ENCODE assay signal across 16 cellular contexts in the genomic region with DNA sequence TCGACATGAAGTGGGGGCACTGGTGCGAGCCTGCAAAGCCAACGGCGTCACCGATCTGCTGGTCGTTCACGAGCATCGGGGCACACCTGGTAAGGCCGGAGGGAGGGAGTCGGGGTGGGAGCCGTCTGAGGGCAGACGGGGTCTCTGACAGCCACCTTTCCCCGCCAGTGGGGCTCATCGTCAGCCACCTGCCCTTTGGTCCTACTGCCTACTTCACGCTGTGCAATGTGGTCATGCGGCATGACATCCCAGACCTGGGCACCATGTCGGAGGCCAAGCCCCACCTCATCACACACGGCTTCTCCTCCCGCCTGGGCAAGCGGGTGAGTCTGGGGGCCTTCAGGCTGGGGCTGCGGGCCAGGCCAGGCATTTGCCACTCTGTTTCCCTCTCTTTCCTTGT. TPM values are rescaled to one million over a fixed set of nuclear protein-coding genes. Genes with fewer than 3 reads are reported as not detected.
DNase-seq lines count a peak whose midpoint lies in the region; ATAC-seq and TF ChIP-seq lines count a peak whose summit lies in the region.
"Had no signal": no experiment of that assay in that cellular context is flagged by ENCODE, and none has a peak within 500 bp of the region (broad histone marks: within the 10 kb centered on the region; RNA-seq: fewer than 3 reads in every experiment).

No MANE protein-coding gene starts in this region.

- TF ChIP-seq CTCF in Caco-2 (IDR thresholded peaks at IDR 0.05; ENCODE audit: insufficient read depth in 1 of 2, low read depth in 1 of 2, low read length in 1 of 2, severe bottlenecking in 1 of 2, unreplicated experiment in 1 of 2) (no peak), DOHH2 (IDR thresholded peaks at IDR 0.05; ENCODE audit: low read depth, low read length, poor library complexity, severe bottlenecking) (no peak), neural crest cell (conservative IDR thresholded peaks at IDR 0.05) (no peak)

- H4K20me1 ChIP-seq in DOHH2 (ENCODE audit: control insufficient read depth, insufficient read depth, low read depth, low read length), result no peaks in the 10 kb centered on the region

- H3K9me3 Mint-ChIP-seq in Caco-2 (ENCODE audit: unreplicated experiment), result no peaks in the 10 kb centered on the region
- no peaks in the 10 kb centered on the region for H3K9me3 Mint-ChIP-seq in activated T-helper 1 cell treated with anti-CD3 and anti-CD28 coated beads, Interleukin-12 subunit alpha, Interleukin-12 subunit beta, Interleukin-2, Interleukin-4 antibody, amounts not matched to agents 30 ng/mL and 10 ng/mL and 1 ng/mL, durations not matched to agents 14 hours and 24 hours and 36 hours
- H3K9me3 Mint-ChIP-seq in neural crest cell, result no peaks in the 10 kb centered on the region
- H3K9me3 Mint-ChIP-seq: CD4-positive, CD25-positive, alpha-beta regulatory T cell had no signal

- H3K4me1 Mint-ChIP-seq in Caco-2 (ENCODE audit: low read depth, unreplicated experiment) (peaks cover 6% of the 10 kb centered on the region), neural crest cell (peaks cover 15% of the 10 kb centered on the region)
- peaks cover 18% of the 10 kb centered on the region for H3K4me1 Mint-ChIP-seq in activated T-helper 1 cell treated with anti-CD3 and anti-CD28 coated beads, Interleukin-12 subunit alpha, Interleukin-12 subunit beta, Interleukin-2, Interleukin-4 antibody, amounts not matched to agents 30 ng/mL and 10 ng/mL and 1 ng/mL, durations not matched to agents 14 hours and 24 hours and 36 hours (ENCODE audit: low read depth)

- H3K4me3 Mint-ChIP-seq in Caco-2 (ENCODE audit: unreplicated experiment), result peak overlapping the region; percentile 24
- H3K4me3 Mint-ChIP-seq in activated T-helper 1 cell treated with anti-CD3 and anti-CD28 coated beads, Interleukin-12 subunit alpha, Interleukin-12 subunit beta, Interleukin-2, Interleukin-4 antibody, amounts not matched to agents 30 ng/mL and 10 ng/mL and 1 ng/mL, durations not matched to agents 14 hours and 24 hours and 36 hours, result peak overlapping the region; percentile 5
- H3K4me3 Mint-ChIP-seq in neural crest cell, result peak overlapping the region; percentile 66

- H3K27ac ChIP-seq in DOHH2 (ENCODE audit: low read depth, low read length), result peak overlapping the region; percentile 99

- intact Hi-C loops in Caco-2 (cut with micrococcal nuclease; ENCODE audit: unreplicated experiment), result no loop called here
- intact Hi-C loops in activated T-helper 1 cell treated with anti-CD3 and anti-CD28 coated beads, Interleukin-12 subunit alpha, Interleukin-12 subunit beta, Interleukin-2, Interleukin-4 antibody, amounts not matched to agents 30 ng/mL and 10 ng/mL and 1 ng/mL, durations not matched to agents 14 hours and 24 hours and 36 hours (cut with micrococcal nuclease), result loop anchor here (10.0 kb wide), 1 partner anchor 1339 kb away; no protein-coding TSS in a partner anchor

- H3K4me3 ChIP-seq in Caco-2 (ENCODE audit: low read depth, low read length) (no peak overlapping the region), DOHH2 (ENCODE audit: low read length) (peak overlapping the region; percentile 86)

- peaks cover 4% of the 10 kb centered on the region for H3K36me3 ChIP-seq in Caco-2 (ENCODE audit: control insufficient read depth, insufficient read depth, low read length)
- peaks cover 86% of the 10 kb centered on the region for H3K36me3 ChIP-seq in DOHH2 (ENCODE audit: control insufficient read depth, low read length)

- H3K9me3 ChIP-seq in Caco-2, result no peaks in the 10 kb centered on the region
- no peaks in the 10 kb centered on the region for H3K9me3 ChIP-seq in DOHH2 (ENCODE audit: control insufficient read depth, insufficient read depth, low read length)

- peak overlapping the region; percentile 97 for H3K4me2 ChIP-seq in DOHH2 (ENCODE audit: low read length)

- H3F3A ChIP-seq in DOHH2 (ENCODE audit: control insufficient read depth, insufficient read depth), result peaks cover 71% of the 10 kb centered on the region

- no TSS peak for BruUV-seq in Caco-2 (replicated peaks; lab: Mats Ljungman, UMichigan)

- no peak for ATAC-seq in HG03520 (IDR thresholded peaks at IDR 0.05; ENCODE audit: unreplicated experiment)
- ATAC-seq: Panc1, SK-N-SH treated with all-trans-retinoic acid at 6 μM for 48 hours had no signal

- CTCF ChIA-PET in Caco-2 (lab: Charles Lee), result no interaction called here

- H3K4me1 ChIP-seq in Caco-2, result peaks cover 3% of the 10 kb centered on the region
- peaks cover 71% of the 10 kb centered on the region for H3K4me1 ChIP-seq in DOHH2 (ENCODE audit: control insufficient read depth, low read length)

- H3K27ac Mint-ChIP-seq in Caco-2 (ENCODE audit: unreplicated experiment) (no peak overlapping the region), neural crest cell (ENCODE audit: unreplicated experiment) (no peak overlapping the region)
- no peak overlapping the region for H3K27ac Mint-ChIP-seq in activated T-helper 1 cell treated with anti-CD3 and anti-CD28 coated beads, Interleukin-12 subunit alpha, Interleukin-12 subunit beta, Interleukin-2, Interleukin-4 antibody, amounts not matched to agents 30 ng/mL and 10 ng/mL and 1 ng/mL, durations not matched to agents 14 hours and 24 hours and 36 hours
- H3K27ac Mint-ChIP-seq: CD4-positive, CD25-positive, alpha-beta regulatory T cell had no signal

- peaks cover 90% of the 10 kb centered on the region for H3K79me2 ChIP-seq in DOHH2 (ENCODE audit: control insufficient read depth, low read length)

- DNase-seq in Caco-2 (no peak), neural crest cell (ENCODE audit: low read depth, low spot score) (no peak), NCI-H2107 treated with DMSO at 0.1 percent for 48 hours (lab: John Stamatoyannopoulos, UW; ENCODE audit: unreplicated experiment) (no peak), SW480 (ENCODE audit: low spot score) (no peak)
- DNase-seq in activated T-helper 1 cell treated with anti-CD3 and anti-CD28 coated beads, Interleukin-12 subunit alpha, Interleukin-12 subunit beta, Interleukin-2, Interleukin-4 antibody, amounts not matched to agents 30 ng/mL and 10 ng/mL and 1 ng/mL, durations not matched to agents 14 hours and 24 hours and 36 hours (ENCODE audit: low spot score), result no peak
- DNase-seq: CD4-positive, CD25-positive, alpha-beta regulatory T cell; COR-L47; DMS 273 treated with DMSO at 0.1 percent for 48 hours; GOT3; HCEC 1CT; NCI-H1694 treated with DMSO at 0.1 percent for 48 hours; NCI-H69 had no signal

- peaks cover 71% of the 10 kb centered on the region for H3K36me3 Mint-ChIP-seq in Caco-2 (ENCODE audit: insufficient read depth, unreplicated experiment)
- H3K36me3 Mint-ChIP-seq in activated T-helper 1 cell treated with anti-CD3 and anti-CD28 coated beads, Interleukin-12 subunit alpha, Interleukin-12 subunit beta, Interleukin-2, Interleukin-4 antibody, amounts not matched to agents 30 ng/mL and 10 ng/mL and 1 ng/mL, durations not matched to agents 14 hours and 24 hours and 36 hours (ENCODE audit: low read depth), result peaks cover 46% of the 10 kb centered on the region
- H3K36me3 Mint-ChIP-seq in neural crest cell (ENCODE audit: low read depth), result peaks cover 16% of the 10 kb centered on the region

- H3K27me3 ChIP-seq in Caco-2 (replicated peaks; ENCODE audit: control insufficient read depth, insufficient read depth, low read length) (no peaks in the 10 kb centered on the region), DOHH2 (ENCODE audit: control insufficient read depth, low read length) (no peaks in the 10 kb centered on the region)

- H3K27me3 Mint-ChIP-seq in Caco-2 (ENCODE audit: insufficient read depth, unreplicated experiment) (no peaks in the 10 kb centered on the region), neural crest cell (ENCODE audit: low read depth) (no peaks in the 10 kb centered on the region)
- H3K27me3 Mint-ChIP-seq in activated T-helper 1 cell treated with anti-CD3 and anti-CD28 coated beads, Interleukin-12 subunit alpha, Interleukin-12 subunit beta, Interleukin-2, Interleukin-4 antibody, amounts not matched to agents 30 ng/mL and 10 ng/mL and 1 ng/mL, durations not matched to agents 14 hours and 24 hours and 36 hours (ENCODE audit: insufficient read depth), result no peaks in the 10 kb centered on the region
- H3K27me3 Mint-ChIP-seq: CD4-positive, CD25-positive, alpha-beta regulatory T cell had no signal

- H3K9me2 ChIP-seq in DOHH2 (replicated peaks; ENCODE audit: control insufficient read depth, low read length), result no peaks in the 10 kb centered on the region

- POLR2A ChIA-PET in Caco-2 (lab: Charles Lee), result no interaction called here

RNA-seq across cellular contexts. Expression of a gene that starts 2.9 kb away (rescaled TPM):
- 105 and 120 TPM in 2 replicates for total RNA-seq in Caco-2 (2022)
- 169 and 184 TPM in 2 replicates for total RNA-seq in activated T-helper 1 cell treated with anti-CD3 and anti-CD28 coated beads, Interleukin-12 subunit alpha, Interleukin-12 subunit beta, Interleukin-2, Interleukin-4 antibody, amounts not matched to agents 30 ng/mL and 10 ng/mL and 1 ng/mL, durations not matched to agents 14 hours and 24 hours and 36 hours
- total RNA-seq in neural crest cell, result 62.1 and 69.1 TPM in 2 replicates

RNA-seq across cellular contexts. Expression of a gene that starts 10.2 kb away (rescaled TPM):
- 46.5 and 51.0 TPM in 2 replicates for total RNA-seq in Caco-2 (2022)
- total RNA-seq in activated T-helper 1 cell treated with anti-CD3 and anti-CD28 coated beads, Interleukin-12 subunit alpha, Interleukin-12 subunit beta, Interleukin-2, Interleukin-4 antibody, amounts not matched to agents 30 ng/mL and 10 ng/mL and 1 ng/mL, durations not matched to agents 14 hours and 24 hours and 36 hours, result 66.9 and 68.9 TPM in 2 replicates
- total RNA-seq in neural crest cell, result 30.4 and 31.3 TPM in 2 replicates

Comparison
In these comparisons a context has a peak if more than half of its experiments do, and no peak if none do; other contexts are left out.
1. H3K4me3 Mint-ChIP-seq: peak in every context shown above with its lines; median percentile 66 in neural crest cell; 24 in Caco-2; 5 in activated T-helper 1 cell treated with anti-CD3 and anti-CD28 coated beads, Interleukin-12 subunit alpha, Interleukin-12 subunit beta, Interleukin-2, Interleukin-4 antibody, amounts not matched to agents 30 ng/mL and 10 ng/mL and 1 ng/mL, durations not matched to agents 14 hours and 24 hours and 36 hours.